Comparison of ENCODE assay signal across 21 cellular contexts in genomic region chr17:80716986-80717385, GRCh38.
DNase-seq lines count a peak whose midpoint lies in the region; ATAC-seq, FAIRE-seq and TF ChIP-seq lines count a peak whose summit lies in the region.
"Had no signal": no experiment of that assay in that cellular context is flagged by ENCODE, and none has a peak within 500 bp of the region (broad histone marks: within the 10 kb centered on the region; RNA-seq: fewer than 3 reads in every experiment).

No MANE protein-coding gene starts in this region.

- no peak for FAIRE-seq in RCC 7860 (lab: Jason Lieb, UNC)
- FAIRE-seq: H54, HTR-8/SVneo had no signal

- DNase-seq in SK-N-SH (no peak), SJCRH30 (peak in 1 of 2 experiments; percentile 32), foreskin fibroblast (peak; percentile 59 to 79), RCC 7860 (ENCODE audit: low spot score) (no peak), G401 (ENCODE audit: low spot score) (no peak), SW480 (ENCODE audit: low spot score) (no peak)
- no peak for DNase-seq in activated CD8-positive, alpha-beta T cell treated with anti-CD3 and anti-CD28 coated beads for 36 hours
- DNase-seq: 8988T; BE2C; CD4-positive, alpha-beta T cell; Karpas-422; MM.1S; NCI-H2081 treated with DMSO at 0.1 percent for 48 hours; NCI-H748 treated with DMSO at 0.1 percent for 48 hours; NK-92 treated with Interleukin-12 subunit alpha and Interleukin-12 subunit beta, amount 100 ng/mL, for 24 hours; SHP77 had no signal

- POLR2A ChIA-PET in SK-N-SH (lab: Yijun Ruan, JAX), result no interaction called here
- POLR2A ChIA-PET in activated CD8-positive, alpha-beta T cell treated with anti-CD3 and anti-CD28 coated beads for 36 hours (lab: Charles Lee), result no interaction called here

- no peaks in the 10 kb centered on the region for H3K9me2 ChIP-seq in SK-N-SH

- peaks cover 42% of the 10 kb centered on the region for H3K4me1 Mint-ChIP-seq in activated CD8-positive, alpha-beta T cell treated with anti-CD3 and anti-CD28 coated beads for 36 hours (ENCODE audit: low read depth)

- H3K4me3 Mint-ChIP-seq in activated CD8-positive, alpha-beta T cell treated with anti-CD3 and anti-CD28 coated beads for 36 hours, result no peak overlapping the region
- H3K4me3 Mint-ChIP-seq: CD4-positive, alpha-beta T cell; IgD-negative memory B cell had no signal

- no peak overlapping the region for H3K27ac Mint-ChIP-seq in activated CD8-positive, alpha-beta T cell treated with anti-CD3 and anti-CD28 coated beads for 36 hours
- H3K27ac Mint-ChIP-seq: IgD-negative memory B cell had no signal

- H3K36me3 Mint-ChIP-seq in activated CD8-positive, alpha-beta T cell treated with anti-CD3 and anti-CD28 coated beads for 36 hours (ENCODE audit: low read depth), result peaks cover 12% of the 10 kb centered on the region

- no peaks in the 10 kb centered on the region for H4K20me1 ChIP-seq in SK-N-SH (ENCODE audit: insufficient read depth)

- H3K27me3 ChIP-seq in SK-N-SH (ENCODE audit: insufficient read depth) (no peaks in the 10 kb centered on the region), SJCRH30 (no peaks in the 10 kb centered on the region)
- H3K27me3 ChIP-seq: BE2C had no signal

- H3K4me3 ChIP-seq in SK-N-SH (ENCODE audit: low read depth in 2 of 2, low read length in 1 of 2), result no peak overlapping the region
- no peak overlapping the region for H3K4me3 ChIP-seq in SJCRH30
- no peak overlapping the region for H3K4me3 ChIP-seq in foreskin fibroblast (ENCODE audit: low read depth in 1 of 2, low read length in 2 of 2)

- no peak for ATAC-seq in SK-N-SH treated with all-trans-retinoic acid at 6 μM for 48 hours
- ATAC-seq in activated CD8-positive, alpha-beta T cell treated with anti-CD3 and anti-CD28 coated beads for 36 hours, result no peak

- no peaks in the 10 kb centered on the region for H3K9me3 ChIP-seq in SK-N-SH
- H3K9me3 ChIP-seq in SJCRH30 (replicated peaks), result peaks cover 9% of the 10 kb centered on the region
- H3K9me3 ChIP-seq: BE2C had no signal

- H3F3A ChIP-seq in SK-N-SH (replicated peaks; ENCODE audit: insufficient read depth), result no peaks in the 10 kb centered on the region

- H2AFZ ChIP-seq in SK-N-SH (ENCODE audit: low read depth), result no peak overlapping the region

- no peaks in the 10 kb centered on the region for H3K27me3 Mint-ChIP-seq in activated CD8-positive, alpha-beta T cell treated with anti-CD3 and anti-CD28 coated beads for 36 hours
- H3K27me3 Mint-ChIP-seq: CD4-positive, alpha-beta T cell; IgD-negative memory B cell had no signal

- CTCF ChIA-PET in SK-N-SH (lab: Yijun Ruan, JAX), result interaction anchor here (1.2 kb wide), 1 partner anchor 141 kb away, joined by 3 read pairs; no protein-coding TSS in a partner anchor
- CTCF ChIA-PET in activated CD8-positive, alpha-beta T cell treated with anti-CD3 and anti-CD28 coated beads for 36 hours (lab: Charles Lee), result interaction anchor here (1.1 kb wide), 1 partner anchor 9 kb away, joined by 3 read pairs; no protein-coding TSS in a partner anchor

- in situ Hi-C loops in G401 (cut with HindIII; ENCODE audit: low sequenced_read_pairs), result no loop called here

- H3K36me3 ChIP-seq in SK-N-SH (replicated peaks in 1 of 2; ENCODE audit: control insufficient read depth in 1 of 2, insufficient read depth in 2 of 2, low read length in 1 of 2), result peaks cover 0 to 4% of the 10 kb centered on the region in 2 experiments
- H3K36me3 ChIP-seq in SJCRH30, result peaks cover 6% of the 10 kb centered on the region; the same call in 1 of the 2 replicates
- H3K36me3 ChIP-seq: BE2C had no signal

- H3K9ac ChIP-seq in SK-N-SH, result no peak overlapping the region

- H3K9me3 Mint-ChIP-seq in activated CD8-positive, alpha-beta T cell treated with anti-CD3 and anti-CD28 coated beads for 36 hours, result no peaks in the 10 kb centered on the region
- H3K9me3 Mint-ChIP-seq: CD4-positive, alpha-beta T cell; IgD-negative memory B cell had no signal

- 95% methylated on average over 2 of the region's 2 CpGs for WGBS in SK-N-SH (ENCODE audit: low lambda C conversion rate)

- H3K79me2 ChIP-seq in SK-N-SH (ENCODE audit: insufficient read depth), result peaks cover 38% of the 10 kb centered on the region

- H3K27ac ChIP-seq in SK-N-SH (ENCODE audit: low read depth in 2 of 2, low read length in 1 of 2) (no peak overlapping the region), SJCRH30 (peak overlapping the region; percentile 92)
- H3K27ac ChIP-seq: HL-60 had no signal

- intact Hi-C loops in activated CD8-positive, alpha-beta T cell treated with anti-CD3 and anti-CD28 coated beads for 36 hours (cut with micrococcal nuclease), result no loop called here

- no peak for TF ChIP-seq RAD21 in SK-N-SH (IDR thresholded peaks at IDR 0.05; ENCODE audit: low read length)

- H3K4me1 ChIP-seq in SK-N-SH (ENCODE audit: control insufficient read depth in 1 of 2, insufficient read depth in 2 of 2, low read depth in 1 of 2, low read length in 1 of 2) (peaks cover 4 to 8% of the 10 kb centered on the region in 2 experiments; a peak in 2 of 4 replicates), SJCRH30 (peaks cover 46% of the 10 kb centered on the region)

- no peak overlapping the region for H3K4me2 ChIP-seq in SK-N-SH

- no peak for TF ChIP-seq EP300 in SK-N-SH (IDR thresholded peaks at IDR 0.05; ENCODE audit: borderline replicate concordance in 1 of 2, low read depth in 1 of 2, low read length in 1 of 2)

- TF ChIP-seq CTCF in SK-N-SH (IDR thresholded peaks at IDR 0.05) (no peak), foreskin fibroblast (IDR thresholded peaks at IDR 0.05; ENCODE audit: low read depth, low read length) (no peak)
- TF ChIP-seq CTCF in activated CD8-positive, alpha-beta T cell treated with anti-CD3 and anti-CD28 coated beads for 36 hours (IDR thresholded peaks at IDR 0.05), result no peak

TF ChIP-seq in SK-N-SH, 30 proteins besides CTCF, POLR2A, EP300 and RAD21:
- TF ChIP-seq NRF1 (IDR thresholded peaks at IDR 0.05; ENCODE audit: low read depth, low read length) (no peak), TCF12 (IDR thresholded peaks at IDR 0.05) (0 out of 2 replicates have a peak, but pooled peaks have one; percentile 17)

TF ChIP-seq in SK-N-SH treated with all-trans-retinoic acid at 6 μM for 48 hours, 23 proteins besides CTCF, POLR2A, EP300 and RAD21:
- TF ChIP-seq GLIS3 (CRISPR knock-in tag; IDR thresholded peaks at IDR 0.05), result no peak
TF ChIP-seq in SK-N-SH treated with all-trans-retinoic acid at 6 μM for 48 hours: peak in this region for 0.

Comparison
In these comparisons a context has a peak if more than half of its experiments do, and no peak if none do; other contexts are left out.
1. DNase-seq: peak in foreskin fibroblast (2 of 2); none in SK-N-SH (single experiment), RCC 7860 (single experiment), activated CD8-positive, alpha-beta T cell treated with anti-CD3 and anti-CD28 coated beads for 36 hours (single experiment), G401 (single experiment) and SW480 (single experiment).